ENCODE assay signal across 8 cellular contexts in genomic region chr16:56191807-56192643, GRCh38. TPM values are rescaled to one million over a fixed set of nuclear protein-coding genes. Genes with fewer than 3 reads are reported as not detected.
DNase-seq lines count a peak whose midpoint lies in the region; TF ChIP-seq lines count a peak whose summit lies in the region.

No MANE protein-coding gene starts in this region.

- peak overlapping the region; percentile 42 for H3K4me2 ChIP-seq in GM23248 (ENCODE audit: unreplicated experiment)

- intact Hi-C loops in left ventricle myocardium inferior (cut with micrococcal nuclease), result no loop called here

- CTCF ChIA-PET in RWPE1 (lab: Yijun Ruan, JAX), result interaction anchor here (0.7 kb wide), 1 partner anchor 15 kb away, joined by 3 read pairs; no protein-coding TSS in a partner anchor

- H3K9ac ChIP-seq in GM23248, result no peak overlapping the region

- H3K36me3 Mint-ChIP-seq in T-helper 2 cell treated with Interferon-gamma antibody and Interleukin-4, amounts not matched to agents 5 μg/mL and 100 μg/mL, for 36 hours (ENCODE audit: low read depth), result no peaks in the 10 kb centered on the region

- H3K36me3 ChIP-seq in GM23248 (ENCODE audit: low read depth) (no peaks in the 10 kb centered on the region), left ventricle myocardium inferior (no peaks in the 10 kb centered on the region)

- H3F3A ChIP-seq in GM23248 (ENCODE audit: insufficient read depth), result no peaks in the 10 kb centered on the region

- WGBS in GM23248 (ENCODE audit: low coverage in 1 of 2, low lambda C conversion rate in 2 of 2, missing lambda C conversion rate in 2 of 2), 2 experiments, result 3% methylated on average over 37 to 49 of the region's 50 CpGs

- H3K27me3 Mint-ChIP-seq in T-helper 2 cell treated with Interferon-gamma antibody and Interleukin-4, amounts not matched to agents 5 μg/mL and 100 μg/mL, for 36 hours (ENCODE audit: low read depth), result peaks cover 83% of the 10 kb centered on the region

- H3K27ac ChIP-seq in GM23248, result no peak overlapping the region
- peak overlapping the region; percentile 92 for H3K27ac ChIP-seq in left ventricle myocardium inferior (replicated peaks)
- peak overlapping the region in 6 of 21 experiments; percentile 21 to 77 (median 54) for H3K27ac ChIP-seq in skin epidermis
- no peak overlapping the region for H3K27ac ChIP-seq in RWPE1

- TF ChIP-seq CTCF in left ventricle myocardium inferior (IDR thresholded peaks at IDR 0.05; ENCODE audit: borderline replicate concordance) (no peak), RWPE1 (conservative IDR thresholded peaks at IDR 0.05; ENCODE audit: low read depth) (no peak)

- peak overlapping the region; percentile 69 for H3K4me3 Mint-ChIP-seq in T-helper 2 cell treated with Interferon-gamma antibody and Interleukin-4, amounts not matched to agents 5 μg/mL and 100 μg/mL, for 36 hours

- H3K27ac Mint-ChIP-seq in T-helper 2 cell treated with Interferon-gamma antibody and Interleukin-4, amounts not matched to agents 5 μg/mL and 100 μg/mL, for 36 hours, result no peak overlapping the region

- DNase-seq in GM23248, result no peak
- DNase-seq in T-helper 2 cell treated with Interferon-gamma antibody and Interleukin-4, amounts not matched to agents 5 μg/mL and 100 μg/mL, for 36 hours (ENCODE audit: low spot score), result no peak
- DNase-seq in left ventricle myocardium inferior, result no peak
- DNase-seq in DMS153 treated with DMSO at 0.1 percent for 48 hours (lab: John Stamatoyannopoulos, UW; ENCODE audit: unreplicated experiment), result no peak
- no peak for DNase-seq in RWPE1 (ENCODE audit: low spot score)
- no peak for DNase-seq in activated CD8-positive, alpha-beta memory T cell treated with anti-CD3 and anti-CD28 coated beads for 24 hours
- DNase-seq in GM03348 (ENCODE audit: low spot score), result no peak

- in situ Hi-C loops in GM23248 (cut with MboI), result no loop called here

- peak overlapping the region; percentile 59 for H3K4me3 ChIP-seq in GM23248
- H3K4me3 ChIP-seq in left ventricle myocardium inferior, result peak overlapping the region; percentile 86
- peak overlapping the region; percentile 34 to 64 (median 49) for H3K4me3 ChIP-seq in skin epidermis

- POLR2A ChIA-PET in RWPE1 (lab: Yijun Ruan, JAX; ENCODE audit: low non-redundant PET), result no interaction called here

- peaks cover 72% of the 10 kb centered on the region for H3K27me3 ChIP-seq in GM23248 (replicated peaks; ENCODE audit: insufficient read depth)
- H3K27me3 ChIP-seq in left ventricle myocardium inferior (ENCODE audit: low read depth), result peaks cover 41% of the 10 kb centered on the region

- H3K9me2 ChIP-seq in GM23248 (ENCODE audit: insufficient read depth), result no peaks in the 10 kb centered on the region

- H4K20me1 ChIP-seq in GM23248 (ENCODE audit: insufficient read depth), result no peaks in the 10 kb centered on the region

- H2AFZ ChIP-seq in GM23248, result no peak overlapping the region

- peaks cover 20% of the 10 kb centered on the region for H3K4me1 Mint-ChIP-seq in T-helper 2 cell treated with Interferon-gamma antibody and Interleukin-4, amounts not matched to agents 5 μg/mL and 100 μg/mL, for 36 hours (ENCODE audit: low read depth)

- no peaks in the 10 kb centered on the region for H3K79me2 ChIP-seq in GM23248 (ENCODE audit: insufficient read depth)

- H3K4me1 ChIP-seq in GM23248 (ENCODE audit: insufficient read depth), result no peaks in the 10 kb centered on the region
- H3K4me1 ChIP-seq in left ventricle myocardium inferior, result peaks cover 53% of the 10 kb centered on the region

- no peaks in the 10 kb centered on the region for H3K9me3 ChIP-seq in GM23248 (ENCODE audit: low read depth)
- H3K9me3 ChIP-seq in left ventricle myocardium inferior (replicated peaks), result no peaks in the 10 kb centered on the region

- H3K9me3 Mint-ChIP-seq in T-helper 2 cell treated with Interferon-gamma antibody and Interleukin-4, amounts not matched to agents 5 μg/mL and 100 μg/mL, for 36 hours, result no peaks in the 10 kb centered on the region

RNA-seq across cellular contexts. Expression of gene GNAO1, which starts 0.7 kb away (rescaled TPM):
- under 0.01 TPM in 1 of 2 replicates, not detected in the other for total RNA-seq in GM23248 (2014; rRNA removed; shearing (Covaris generic))
- polyA plus RNA-seq in GM23248 (2016; fragmentation: Nextera tagmentation; extraction: Ambion mirVana), result 0.18 TPM in 1 of 2 replicates, not detected in the other
- 15.4 TPM for total RNA-seq in left ventricle myocardium inferior

Comparison
In these comparisons a context has a peak if more than half of its experiments do, and no peak if none do; other contexts are left out.
1. RNA of gene GNAO1, which starts 0.7 kb away (total RNA-seq): 15.4 TPM in left ventricle myocardium inferior (single experiment); under 0.01 TPM in GM23248; every median in the first group is over 10 times any median in the second.
2. Peak in every context shown above with its lines, with median percentiles within 50 percentile points of each other: H3K4me3 ChIP-seq.